Comparison of ENCODE assay signal across 9 cellular contexts in genomic region chr3:100603449-100603848, GRCh38. TPM values are rescaled to one million over a fixed set of nuclear protein-coding genes. Genes with fewer than 3 reads are reported as not detected.
DNase-seq lines count a peak whose midpoint lies in the region; ATAC-seq and TF ChIP-seq lines count a peak whose summit lies in the region.
"Had no signal": no experiment of that assay in that cellular context is flagged by ENCODE, and none has a peak within 500 bp of the region (broad histone marks: within the 10 kb centered on the region; RNA-seq: fewer than 3 reads in every experiment).

No MANE protein-coding gene starts in this region.

- WGBS in lower leg skin, 2 donors: 28 to 38% methylated on average over 5 of the region's 5 CpGs

- DNase-seq in A172 (ENCODE audit: low spot score): peak; percentile 65
- peak; percentile 51 for DNase-seq in ELF-1 (ENCODE audit: low read depth, low spot score)
- DNase-seq in NCI-H69 (lab: John Stamatoyannopoulos, UW): peak; percentile 38
- peak; percentile 16 to 72 for DNase-seq in T47D (ENCODE audit: low read depth in 1 of 2, low spot score in 1 of 2)
- DNase-seq in mucosa of descending colon: no peak
- no peak for DNase-seq in lower leg skin (ENCODE audit: low spot score in 2 of 2)
- DNase-seq in pons (ENCODE audit: low spot score): no peak

- no peaks in the 10 kb centered on the region for H3K9me3 ChIP-seq in mucosa of descending colon

- ATAC-seq in HG02588 (IDR thresholded peaks at IDR 0.05; ENCODE audit: unreplicated experiment): peak; percentile 29
- ATAC-seq in mucosa of descending colon: peak; percentile 72

- TF ChIP-seq CTCF in mucosa of descending colon (IDR thresholded peaks at IDR 0.05) (no peak), lower leg skin (IDR thresholded peaks at IDR 0.05) (no peak)

- no peak for TF ChIP-seq POLR2A in lower leg skin (IDR thresholded peaks at IDR 0.05)

- in situ Hi-C loops in T47D (cut with HindIII; ENCODE audit: low pct_unique_long_range_greater_than_20kb, low sequenced_read_pairs): no loop called here

- H3K4me1 ChIP-seq in mucosa of descending colon (ENCODE audit: low read depth): peaks cover 7% of the 10 kb centered on the region

- no peaks in the 10 kb centered on the region for H3K36me3 ChIP-seq in mucosa of descending colon (ENCODE audit: low read depth)

- H3K4me3 ChIP-seq in mucosa of descending colon: no peak overlapping the region
- no peak overlapping the region for H3K4me3 ChIP-seq in lower leg skin (ENCODE audit: low read depth, poor library complexity, severe bottlenecking)

- intact Hi-C loops in mucosa of descending colon (cut with DNase I, micrococcal nuclease) (no loop called here), lower leg skin (cut with DNase I; ENCODE audit: low total_unique reads) (no loop called here)

RNA-seq across cellular contexts. Expression of gene ADGRG7, which starts 6.0 kb away (rescaled TPM):
- total RNA-seq in A172 (2014; rRNA removed; shearing (Covaris generic)): not detected in 2 replicates
- total RNA-seq in mucosa of descending colon: 10 to 100 TPM in 2 of 3 donors, 1 to 10 TPM in 1; 9.7 to 21.7 (median 13.9) TPM
- total RNA-seq in lower leg skin: not detected
- total RNA-seq: pulmonary artery endothelial cell had no signal

Comparison
In these comparisons a context has a peak if more than half of its experiments do, and no peak if none do; other contexts are left out.
1. DNase-seq: peak in A172 (single experiment), ELF-1 (single experiment), NCI-H69 (single experiment) and T47D (2 of 2); none in mucosa of descending colon (0 of 3), lower leg skin (0 of 2) and pons (single experiment).
2. RNA of gene ADGRG7, which starts 6.0 kb away (total RNA-seq): 9.7 to 21.7 TPM in mucosa of descending colon; not detected in A172 and not detected in lower leg skin; every median in the first group is over 10 times any median in the second.